In genomic region chr6:36888654-36889481, GRCh38 we compare ENCODE assay signal across 17 cellular contexts.
DNase-seq lines count a peak whose midpoint lies in the region; ATAC-seq lines count a peak whose summit lies in the region.
"Had no signal": no experiment of that assay in that cellular context is flagged by ENCODE, and none has a peak within 500 bp of the region (broad histone marks: within the 10 kb centered on the region; RNA-seq: fewer than 3 reads in every experiment).

No MANE protein-coding gene starts in this region.

- DNase-seq in NCI-H1092 treated with DMSO at 0.1 percent for 48 hours (lab: John Stamatoyannopoulos, UW) = peak; percentile 25
- no peak for DNase-seq in NCI-H1092 (lab: John Stamatoyannopoulos, UW)
- DNase-seq in DMS79 treated with DMSO at 0.1 percent for 48 hours (lab: John Stamatoyannopoulos, UW) = peak; percentile 45
- DNase-seq in NCI-H82 treated with DMSO at 0.1 percent for 48 hours (lab: John Stamatoyannopoulos, UW; ENCODE audit: unreplicated experiment) = peak; percentile 63
- no peak for DNase-seq in central memory CD8-positive, alpha-beta T cell (ENCODE audit: low spot score in 2 of 2)
- no peak for DNase-seq in head of caudate nucleus
- no peak for DNase-seq in GF-D8 (lab: John Stamatoyannopoulos, UW)
- DNase-seq: activated naive CD4-positive, alpha-beta T cell treated with Interleukin-2 at 50 U/mL for 16 hours; C1 segment of cervical spinal cord; effector CD4-positive, alpha-beta T cell; H9; left lung; NCI-H226; pancreas; small intestine; transverse colon had no signal

- H3K27me3 Mint-ChIP-seq in central memory CD8-positive, alpha-beta T cell = no peaks in the 10 kb centered on the region

- peaks cover 7% of the 10 kb centered on the region for H3K36me3 Mint-ChIP-seq in central memory CD8-positive, alpha-beta T cell (ENCODE audit: insufficient read depth)

- peak overlapping the region; percentile 16 for H3K27ac Mint-ChIP-seq in central memory CD8-positive, alpha-beta T cell (ENCODE audit: low read depth)
- H3K27ac Mint-ChIP-seq: H9 had no signal

- no peak overlapping the region for H3K4me3 Mint-ChIP-seq in central memory CD8-positive, alpha-beta T cell
- H3K4me3 Mint-ChIP-seq: H9 had no signal

- peaks cover 37% of the 10 kb centered on the region for H3K4me1 Mint-ChIP-seq in central memory CD8-positive, alpha-beta T cell

- intact Hi-C loops in head of caudate nucleus (cut with DNase I) = loop anchor here (10.0 kb wide), 1 partner anchor 286 kb away; the partner anchor contains the start of gene PIM1

- no peaks in the 10 kb centered on the region for H3K9me3 Mint-ChIP-seq in central memory CD8-positive, alpha-beta T cell
- H3K9me3 Mint-ChIP-seq: H9 had no signal

- ATAC-seq in central memory CD8-positive, alpha-beta T cell (replicated peaks; ENCODE audit: extremely low read depth, poor library complexity, severe bottlenecking) = no peak
- no peak for ATAC-seq in HG02798 (IDR thresholded peaks at IDR 0.05; ENCODE audit: poor library complexity, unreplicated experiment)
- ATAC-seq: left lung, pancreas had no signal

Comparison
In these comparisons a context has a peak if more than half of its experiments do, and no peak if none do; other contexts are left out.
1. DNase-seq: peak in NCI-H1092 treated with DMSO at 0.1 percent for 48 hours (single experiment), DMS79 treated with DMSO at 0.1 percent for 48 hours (single experiment) and NCI-H82 treated with DMSO at 0.1 percent for 48 hours (single experiment); none in NCI-H1092 (single experiment), central memory CD8-positive, alpha-beta T cell (0 of 2), head of caudate nucleus (0 of 42) and GF-D8 (single experiment).